Comparison of ENCODE assay signal across 18 cellular contexts in the genomic region with DNA sequence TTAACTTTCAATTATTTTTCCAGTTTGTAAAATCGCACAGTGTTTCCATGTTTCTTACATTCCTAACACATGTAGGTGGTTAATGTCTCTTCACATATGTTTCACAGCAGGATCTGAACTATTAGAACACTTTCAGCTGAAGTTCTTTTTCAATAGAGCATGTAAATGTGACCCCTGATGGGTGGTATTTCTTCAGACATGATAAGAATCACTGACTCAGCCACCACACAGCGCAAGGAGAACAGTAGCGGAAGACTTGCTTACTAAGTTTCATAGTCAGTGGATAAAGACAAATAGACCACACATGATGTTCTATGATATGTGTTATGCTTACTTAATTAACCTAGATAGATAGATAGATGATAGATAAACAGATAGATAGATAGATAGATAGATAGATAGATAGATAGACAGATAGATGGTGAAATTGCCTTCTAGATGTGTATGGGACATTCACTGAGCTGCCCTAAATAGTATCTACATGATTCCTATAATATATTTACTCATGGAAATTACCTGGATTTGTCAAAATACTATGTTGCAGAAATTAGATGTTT.
A peak's percentile ranks its signal among the peaks of the same experiment; 100 is the strongest.
DNase-seq lines count a peak whose midpoint lies in the region; ATAC-seq, FAIRE-seq and TF ChIP-seq lines count a peak whose summit lies in the region.
"Had no signal": no experiment of that assay in that cellular context is flagged by ENCODE, and none has a peak within 500 bp of the region (broad histone marks: within the 10 kb centered on the region; RNA-seq: fewer than 3 reads in every experiment).

No MANE protein-coding gene starts in this region.

- H3K4me1 ChIP-seq in SJCRH30 (peaks cover 4% of the 10 kb centered on the region; the same call in 1 of the 2 replicates), K562 (replicated peaks in 1 of 2; ENCODE audit: control insufficient read depth in 2 of 2, insufficient read depth in 2 of 2, low read length in 2 of 2) (no peaks in the 10 kb centered on the region), mesenchymal stem cell (ENCODE audit: control insufficient read depth, insufficient read depth, low read depth, low read length) (no peaks in the 10 kb centered on the region)
- no peaks in the 10 kb centered on the region for H3K4me1 ChIP-seq in CD8-positive, alpha-beta memory T cell (ENCODE audit: insufficient read depth, low read length)

- H2BK12ac ChIP-seq in mesenchymal stem cell (ENCODE audit: low read length in 2 of 2): no peak overlapping the region

- no peaks in the 10 kb centered on the region for H3K36me3 ChIP-seq in SJCRH30
- no peaks in the 10 kb centered on the region for H3K36me3 ChIP-seq in K562 (ENCODE audit: control insufficient read depth, insufficient read depth, low read length)
- no peaks in the 10 kb centered on the region for H3K36me3 ChIP-seq in mesenchymal stem cell (ENCODE audit: control insufficient read depth in 1 of 2, insufficient read depth in 2 of 2, low read depth in 1 of 2, low read length in 2 of 2)
- H3K36me3 ChIP-seq in CD8-positive, alpha-beta memory T cell (ENCODE audit: insufficient read depth, low read length): no peaks in the 10 kb centered on the region
- H3K36me3 ChIP-seq: SJSA1 had no signal

- H3K79me2 ChIP-seq in K562 (ENCODE audit: control insufficient read depth, insufficient read depth, low read length): no peaks in the 10 kb centered on the region

- no peak overlapping the region for H3K27ac Mint-ChIP-seq in CD8-positive, alpha-beta memory T cell
- no peak overlapping the region for H3K27ac Mint-ChIP-seq in activated CD8-positive, alpha-beta memory T cell treated with anti-CD3 and anti-CD28 coated beads, Interleukin-2, amount 10 ng/mL, durations not matched to agents 7 days and 5 days
- H3K27ac Mint-ChIP-seq: CD4-positive, CD25-positive, alpha-beta regulatory T cell had no signal

- no TSS peak for BruUV-seq in K562 (replicated peaks; lab: Mats Ljungman, UMichigan)

- intact Hi-C loops in K562 (cut with micrococcal nuclease): no loop called here

- no peaks in the 10 kb centered on the region for H3K27me3 Mint-ChIP-seq in CD8-positive, alpha-beta memory T cell
- H3K27me3 Mint-ChIP-seq in activated CD8-positive, alpha-beta memory T cell treated with anti-CD3 and anti-CD28 coated beads, Interleukin-2, amount 10 ng/mL, durations not matched to agents 7 days and 5 days: no peaks in the 10 kb centered on the region
- H3K27me3 Mint-ChIP-seq: CD4-positive, CD25-positive, alpha-beta regulatory T cell had no signal

- no peak overlapping the region for H3K23ac ChIP-seq in mesenchymal stem cell (ENCODE audit: low read length in 2 of 2)

- in situ Hi-C loops in K562 (cut with MboI): no loop called here

- H3K79me1 ChIP-seq in mesenchymal stem cell (replicated peaks; ENCODE audit: low read length, poor library complexity, severe bottlenecking): no peaks in the 10 kb centered on the region

- H2AFZ ChIP-seq in K562 (ENCODE audit: low read depth, low read length) (peak overlapping the region; percentile 52; the same call in 1 of the 2 replicates), mesenchymal stem cell (ENCODE audit: low read depth, low read length) (no peak overlapping the region)

- WGBS in K562 (ENCODE audit: insufficient coverage, low coverage, missing lambda C conversion rate): 14% methylated on average over 3 of the region's 3 CpGs
- WGBS in mesenchymal stem cell: 80% methylated on average over 2 of the region's 3 CpGs

- H2BK5ac ChIP-seq in mesenchymal stem cell (ENCODE audit: low read depth, low read length, poor library complexity, severe bottlenecking): no peak overlapping the region

- H2BK120ac ChIP-seq in mesenchymal stem cell (ENCODE audit: low read depth, low read length): no peak overlapping the region

- no peak overlapping the region for H4K8ac ChIP-seq in mesenchymal stem cell (ENCODE audit: low read length)

- H3K27ac ChIP-seq in SJCRH30: no peak overlapping the region
- no peak overlapping the region for H3K27ac ChIP-seq in K562 (ENCODE audit: extremely low read depth, low read depth, low read length)
- no peak overlapping the region for H3K27ac ChIP-seq in mesenchymal stem cell (ENCODE audit: low read length, poor library complexity, severe bottlenecking)
- H3K27ac ChIP-seq in CD8-positive, alpha-beta memory T cell (ENCODE audit: low read depth, low read length): no peak overlapping the region
- H3K27ac ChIP-seq: HL-60, SJSA1 had no signal

- H3K18ac ChIP-seq in mesenchymal stem cell (ENCODE audit: low read depth in 1 of 2, low read length in 2 of 2): no peak overlapping the region

- no peak overlapping the region for H3K4me3 ChIP-seq in SJCRH30
- H3K4me3 ChIP-seq in K562: no peak overlapping the region
- H3K4me3 ChIP-seq in mesenchymal stem cell (ENCODE audit: insufficient read depth in 1 of 2, low read depth in 1 of 2, low read length in 2 of 2): no peak overlapping the region
- H3K4me3 ChIP-seq in CD8-positive, alpha-beta memory T cell (ENCODE audit: low read length): no peak overlapping the region
- H3K4me3 ChIP-seq: SJSA1 had no signal

- TF ChIP-seq RAD21 in K562 (CRISPR knock-in tag; conservative IDR thresholded peaks at IDR 0.05 in 1 of 2, IDR thresholded peaks at IDR 0.05 in 1 of 2): no peak

- CTCF ChIA-PET in K562 (lab: Yijun Ruan, JAX; ENCODE audit: low intra/inter-chr PET ratio): no interaction called here
- CTCF ChIA-PET in CD8-positive, alpha-beta memory T cell (lab: Charles Lee): no interaction called here
- CTCF ChIA-PET in activated CD8-positive, alpha-beta memory T cell treated with anti-CD3 and anti-CD28 coated beads, Interleukin-2, amount 10 ng/mL, durations not matched to agents 7 days and 5 days (lab: Charles Lee): no interaction called here

- no peaks in the 10 kb centered on the region for H3K9me3 ChIP-seq in SJCRH30 (replicated peaks)
- H3K9me3 ChIP-seq in K562 (replicated peaks; ENCODE audit: control insufficient read depth, insufficient read depth, low read depth, low read length): no peaks in the 10 kb centered on the region
- no peaks in the 10 kb centered on the region for H3K9me3 ChIP-seq in mesenchymal stem cell (ENCODE audit: control insufficient read depth, low read length)
- no peaks in the 10 kb centered on the region for H3K9me3 ChIP-seq in CD8-positive, alpha-beta memory T cell (ENCODE audit: low read length)

- no peak overlapping the region for H4K91ac ChIP-seq in mesenchymal stem cell (ENCODE audit: low read length)

- no peak overlapping the region for H3K14ac ChIP-seq in mesenchymal stem cell (ENCODE audit: low read length in 2 of 2)

- no peak overlapping the region for H2BK15ac ChIP-seq in mesenchymal stem cell (ENCODE audit: low read depth, poor library complexity, severe bottlenecking)

- TF ChIP-seq POLR2A in K562 (conservative IDR thresholded peaks at IDR 0.05): no peak

- POLR2A ChIA-PET in K562 (lab: Yijun Ruan, JAX): interaction anchor here (0.7 kb wide), 1 partner anchor 371 kb away, joined by 3 read pairs; no protein-coding TSS in a partner anchor
- POLR2A ChIA-PET in CD8-positive, alpha-beta memory T cell (lab: Charles Lee): no interaction called here

- no peak for TF ChIP-seq EP300 in K562 (IDR thresholded peaks at IDR 0.05; ENCODE audit: low read length)

- H2AK5ac ChIP-seq in mesenchymal stem cell (ENCODE audit: low read length, severe bottlenecking): no peak overlapping the region

- TF ChIP-seq CTCF in K562 (IDR thresholded peaks at IDR 0.05 in 2 of 3, conservative IDR thresholded peaks at IDR 0.05 in 1 of 3; ENCODE audit: insufficient read depth in 2 of 3, low read depth in 1 of 3, low read length in 3 of 3): no peak

- no peaks in the 10 kb centered on the region for H4K20me1 ChIP-seq in K562 (replicated peaks; ENCODE audit: control insufficient read depth, insufficient read depth, low read length)

- peak; percentile 21 to 32 for DNase-seq in SJCRH30
- peak in 2 of 4 experiments; percentile 11 to 32 for DNase-seq in K562 (ENCODE audit: extremely low read depth in 1 of 4, low spot score in 3 of 4)
- DNase-seq in mesenchymal stem cell: peak; percentile 69
- no peak for DNase-seq in CD8-positive, alpha-beta memory T cell
- no peak for DNase-seq in DMS53 treated with DMSO at 0.1 percent for 48 hours (lab: John Stamatoyannopoulos, UW; ENCODE audit: unreplicated experiment)
- DNase-seq in activated CD8-positive, alpha-beta memory T cell treated with anti-CD3 and anti-CD28 coated beads, Interleukin-2, amount 10 ng/mL, durations not matched to agents 7 days and 5 days: no peak
- DNase-seq in medulla oblongata (ENCODE audit: extremely low spot score): no peak
- DNase-seq: CD4-positive, CD25-positive, alpha-beta regulatory T cell; DND-41; NCI-H1436; NCI-H2029 treated with DMSO at 0.1 percent for 48 hours; NCI-H2171 treated with DMSO at 0.1 percent for 48 hours; NCI-H446 treated with DMSO at 0.1 percent for 48 hours; NCI-H774; RPMI8226 had no signal

- H3K9ac ChIP-seq in K562 (ENCODE audit: insufficient read depth in 1 of 2, low read depth in 2 of 2, low read length in 2 of 2) (no peak overlapping the region), mesenchymal stem cell (ENCODE audit: low read length) (no peak overlapping the region)

- no peak overlapping the region for H3K4me2 ChIP-seq in K562 (ENCODE audit: insufficient read depth, low read length)
- H3K4me2 ChIP-seq in mesenchymal stem cell (ENCODE audit: low read length, poor library complexity, severe bottlenecking): no peak overlapping the region

- H3K9me3 Mint-ChIP-seq in CD8-positive, alpha-beta memory T cell: peaks cover 2 to 11% (median 6%) of the 10 kb centered on the region in 5 donors
- peaks cover 4% of the 10 kb centered on the region for H3K9me3 Mint-ChIP-seq in activated CD8-positive, alpha-beta memory T cell treated with anti-CD3 and anti-CD28 coated beads, Interleukin-2, amount 10 ng/mL, durations not matched to agents 7 days and 5 days (ENCODE audit: low read depth)

- no peaks in the 10 kb centered on the region for H3K9me1 ChIP-seq in K562 (ENCODE audit: control insufficient read depth, insufficient read depth, low read length)

- H3K4me3 Mint-ChIP-seq in CD8-positive, alpha-beta memory T cell: no peak overlapping the region
- H3K4me3 Mint-ChIP-seq in activated CD8-positive, alpha-beta memory T cell treated with anti-CD3 and anti-CD28 coated beads, Interleukin-2, amount 10 ng/mL, durations not matched to agents 7 days and 5 days: no peak overlapping the region
- H3K4me3 Mint-ChIP-seq: CD4-positive, CD25-positive, alpha-beta regulatory T cell had no signal

- ATAC-seq in K562: peak; percentile 37; the same call in 1 of the 3 replicates
- no peak for ATAC-seq in activated CD8-positive, alpha-beta memory T cell treated with anti-CD3 and anti-CD28 coated beads, Interleukin-2, amount 10 ng/mL, durations not matched to agents 7 days and 5 days
- ATAC-seq: HCT116 had no signal

- H3K4ac ChIP-seq in mesenchymal stem cell (ENCODE audit: low read depth in 1 of 2, low read length in 2 of 2): no peak overlapping the region

- no peaks in the 10 kb centered on the region for H3K4me1 Mint-ChIP-seq in CD8-positive, alpha-beta memory T cell
- H3K4me1 Mint-ChIP-seq in activated CD8-positive, alpha-beta memory T cell treated with anti-CD3 and anti-CD28 coated beads, Interleukin-2, amount 10 ng/mL, durations not matched to agents 7 days and 5 days: no peaks in the 10 kb centered on the region
- H3K4me1 Mint-ChIP-seq: CD4-positive, CD25-positive, alpha-beta regulatory T cell had no signal

- H3K27me3 ChIP-seq in SJCRH30 (no peaks in the 10 kb centered on the region), K562 (ENCODE audit: control insufficient read depth in 2 of 2, insufficient read depth in 2 of 2, low read length in 2 of 2) (no peaks in the 10 kb centered on the region), mesenchymal stem cell (ENCODE audit: control insufficient read depth in 1 of 2, insufficient read depth in 1 of 2, low read length in 2 of 2) (no peaks in the 10 kb centered on the region)
- H3K27me3 ChIP-seq in CD8-positive, alpha-beta memory T cell (ENCODE audit: insufficient read depth, low read length, poor library complexity, severe bottlenecking): no peaks in the 10 kb centered on the region
- H3K27me3 ChIP-seq: SJSA1 had no signal

- FAIRE-seq in K562 (lab: Jason Lieb, UNC): peak; percentile 59

- no peaks in the 10 kb centered on the region for H3K36me3 Mint-ChIP-seq in CD8-positive, alpha-beta memory T cell
- no peaks in the 10 kb centered on the region for H3K36me3 Mint-ChIP-seq in activated CD8-positive, alpha-beta memory T cell treated with anti-CD3 and anti-CD28 coated beads, Interleukin-2, amount 10 ng/mL, durations not matched to agents 7 days and 5 days
- H3K36me3 Mint-ChIP-seq: CD4-positive, CD25-positive, alpha-beta regulatory T cell had no signal

Comparison
In these comparisons a context has a peak if more than half of its experiments do, and no peak if none do; other contexts are left out.
1. DNase-seq: peak in SJCRH30 (2 of 2) and mesenchymal stem cell (single experiment); none in CD8-positive, alpha-beta memory T cell (0 of 5), DMS53 treated with DMSO at 0.1 percent for 48 hours (single experiment), activated CD8-positive, alpha-beta memory T cell treated with anti-CD3 and anti-CD28 coated beads, Interleukin-2, amount 10 ng/mL, durations not matched to agents 7 days and 5 days (single experiment) and medulla oblongata (single experiment).